ENCODE assay signal across 15 cellular contexts in the genomic region with DNA sequence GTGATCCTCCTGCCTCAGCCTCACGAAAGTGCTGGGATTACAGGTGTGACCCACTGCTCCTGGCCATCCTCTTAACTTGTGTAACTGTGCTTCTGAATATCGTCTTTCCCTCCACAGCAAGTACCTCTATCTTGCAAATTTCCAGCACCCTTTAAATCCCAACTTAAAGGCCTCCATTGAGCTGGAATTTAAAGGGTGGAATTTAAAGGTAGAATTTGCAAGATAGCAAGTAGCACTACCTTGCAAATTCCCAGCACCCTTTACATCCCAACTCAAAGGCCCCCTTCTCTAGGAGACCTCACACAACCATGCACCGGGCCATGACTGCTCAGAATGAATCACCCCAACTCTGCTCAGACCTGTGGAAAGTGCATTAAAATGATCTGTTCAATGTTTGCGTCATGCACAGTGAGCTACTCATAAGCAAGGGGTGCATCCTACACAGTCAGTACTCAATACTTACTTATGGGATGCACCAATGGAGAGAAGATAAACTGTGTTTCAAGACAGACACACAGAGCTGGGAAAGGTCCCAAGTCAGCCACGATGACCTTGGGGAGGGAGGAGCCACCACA. TPM values are rescaled to one million over a fixed set of nuclear protein-coding genes. Genes with fewer than 3 reads are reported as not detected.
DNase-seq lines count a peak whose midpoint lies in the region; ATAC-seq and TF ChIP-seq lines count a peak whose summit lies in the region.
"Had no signal": no experiment of that assay in that cellular context is flagged by ENCODE, and none has a peak within 500 bp of the region (broad histone marks: within the 10 kb centered on the region; RNA-seq: fewer than 3 reads in every experiment).

No MANE protein-coding gene starts in this region.

- 51% methylated on average over 3 of the region's 5 CpGs for WGBS in right lobe of liver (ENCODE audit: insufficient coverage, low coverage, low lambda C conversion rate, missing lambda C conversion rate)

- H3K4me1 ChIP-seq in GM23338 (ENCODE audit: insufficient read depth) (peaks cover 21% of the 10 kb centered on the region), right lobe of liver (no peaks in the 10 kb centered on the region)
- H3K4me1 ChIP-seq: Peyer's patch had no signal

- intact Hi-C loops in right lobe of liver (cut with DNase I), result no loop called here
- intact Hi-C loops in posterior cingulate gyrus (cut with DNase I), result no loop called here

- POLR2A ChIA-PET in WTC11 (lab: Charles Lee), result no interaction called here

- no peaks in the 10 kb centered on the region for H3K79me2 ChIP-seq in GM23338 (replicated peaks; ENCODE audit: insufficient read depth)

- no peak overlapping the region for H3K4me3 Mint-ChIP-seq in GM23338
- H3K4me3 Mint-ChIP-seq in WTC11, result no peak overlapping the region
- H3K4me3 Mint-ChIP-seq in nephron progenitor cell, result no peak overlapping the region

- H2AFZ ChIP-seq in GM23338, result peak overlapping the region; percentile 90

- ATAC-seq in GM23338 (peak; percentile 86), WTC11 (peak; percentile 79), HG03135 (IDR thresholded peaks at IDR 0.05; ENCODE audit: unreplicated experiment) (no peak), right lobe of liver (no peak)

- H3K27me3 ChIP-seq in GM23338 (ENCODE audit: insufficient read depth) (no peaks in the 10 kb centered on the region), right lobe of liver (no peaks in the 10 kb centered on the region)
- H3K27me3 ChIP-seq: Peyer's patch had no signal

- H3K27me3 Mint-ChIP-seq in GM23338 (ENCODE audit: insufficient read depth, low read depth, poor library complexity) (peaks cover 5% of the 10 kb centered on the region), WTC11 (ENCODE audit: low read depth) (no peaks in the 10 kb centered on the region; the same call in 1 of the 2 replicates), nephron progenitor cell (ENCODE audit: low read depth, poor library complexity) (no peaks in the 10 kb centered on the region)

- H3K9me2 ChIP-seq in GM23338 (ENCODE audit: insufficient read depth), result no peaks in the 10 kb centered on the region

- TF ChIP-seq CTCF in GM23338 (conservative IDR thresholded peaks at IDR 0.05; ENCODE audit: low read depth in 2 of 2) (no peak), WTC11 (IDR thresholded peaks at IDR 0.05) (no peak), nephron progenitor cell (IDR thresholded peaks at IDR 0.05) (no peak), right lobe of liver (IDR thresholded peaks at IDR 0.05) (no peak)

- H3K36me3 ChIP-seq in GM23338 (ENCODE audit: insufficient read depth) (no peaks in the 10 kb centered on the region), right lobe of liver (no peaks in the 10 kb centered on the region)
- H3K36me3 ChIP-seq: Peyer's patch had no signal

- CTCF ChIA-PET in WTC11 (lab: Charles Lee), result interaction anchor here (1.1 to 1.8 kb wide), 4 partner anchors 12 to 117 kb away, joined by 3 to 7 read pairs (median 6); no protein-coding TSS in a partner anchor

- H3K9me3 ChIP-seq in right lobe of liver, result no peaks in the 10 kb centered on the region
- H3K9me3 ChIP-seq: Peyer's patch had no signal

- H3K27ac Mint-ChIP-seq in GM23338 (no peak overlapping the region), WTC11 (peak overlapping the region; percentile 47), nephron progenitor cell (peak overlapping the region; percentile 48)

- H3K4me1 Mint-ChIP-seq in GM23338 (peaks cover 26% of the 10 kb centered on the region), WTC11 (peaks cover 43% of the 10 kb centered on the region), nephron progenitor cell (peaks cover 14% of the 10 kb centered on the region)

- DNase-seq in GM23338 (ENCODE audit: low spot score) (peak; percentile 60), WTC11 (ENCODE audit: low spot score) (no peak), epithelial cell of prostate (ENCODE audit: low read depth, low spot score) (no peak), nephron progenitor cell (no peak), MV-4-11 (lab: John Stamatoyannopoulos, UW) (no peak), right lobe of liver (no peak), posterior cingulate gyrus (no peak)
- DNase-seq: 8988T, MM.1S, NCI-H1105 treated with DMSO at 0.1 percent for 48 hours, NCI-H187 treated with DMSO at 0.1 percent for 48 hours, NCI-H2171, NCI-H82 had no signal

- peak overlapping the region; percentile 65 for H3K4me2 ChIP-seq in GM23338

- H3K9me3 Mint-ChIP-seq in GM23338 (peaks cover 13% of the 10 kb centered on the region), WTC11 (peaks cover 20% of the 10 kb centered on the region), nephron progenitor cell (peaks cover 6% of the 10 kb centered on the region)

- H3K4me3 ChIP-seq in GM23338 (no peak overlapping the region), right lobe of liver (no peak overlapping the region)
- H3K4me3 ChIP-seq: Peyer's patch had no signal

- TF ChIP-seq POLR2A in right lobe of liver (IDR thresholded peaks at IDR 0.05), result no peak

- H3K27ac ChIP-seq in GM23338 (ENCODE audit: low read depth), result no peak overlapping the region
- peak overlapping the region; percentile 52 for H3K27ac ChIP-seq in epithelial cell of prostate
- H3K27ac ChIP-seq in right lobe of liver, result no peak overlapping the region

- H3F3A ChIP-seq in GM23338 (replicated peaks; ENCODE audit: low read depth), result 0 out of 2 replicates have a peak, but pooled peaks cover 7% of the 10 kb centered on the region

- no peaks in the 10 kb centered on the region for H3K36me3 Mint-ChIP-seq in GM23338 (ENCODE audit: low read depth)
- 0 out of 2 replicates have a peak, but pooled peaks cover 7% of the 10 kb centered on the region for H3K36me3 Mint-ChIP-seq in WTC11
- no peaks in the 10 kb centered on the region for H3K36me3 Mint-ChIP-seq in nephron progenitor cell (ENCODE audit: low read depth)

- H4K20me1 ChIP-seq in GM23338 (replicated peaks; ENCODE audit: insufficient read depth), result no peaks in the 10 kb centered on the region

TF ChIP-seq in GM23338, 12 proteins besides CTCF, POLR2A, EP300 and RAD21 (continues in another document):
- TF ChIP-seq JUNB (IDR thresholded peaks at IDR 0.05; ENCODE audit: unreplicated experiment) (no peak), CREB1 (CRISPR knock-in tag; IDR thresholded peaks at IDR 0.05; ENCODE audit: low read depth) (no peak), EZH2phosphoT487 (IDR thresholded peaks at IDR 0.05; ENCODE audit: unreplicated experiment) (no peak), NANOG (IDR thresholded peaks at IDR 0.05; ENCODE audit: borderline replicate concordance) (no peak)

TF ChIP-seq in WTC11, 78 proteins besides CTCF, POLR2A, EP300 and RAD21:
- no peak for TF ChIP-seq JUN (CRISPR knock-in tag; IDR thresholded peaks at IDR 0.05)
TF ChIP-seq in WTC11: peak in this region for 0.

RNA-seq across cellular contexts. Expression of a gene that starts 17.8 kb away (rescaled TPM):
- total RNA-seq in GM23338 (2014; rRNA removed; shearing (Covaris generic)), result 5.1 and 10.0 TPM in 2 replicates
- 2.1 and 2.2 TPM in 2 replicates for polyA plus RNA-seq in GM23338 (2016; fragmentation: Nextera tagmentation; extraction: Ambion mirVana)
- 9.3 to 10.5 TPM (median 10.0 TPM) in 3 replicates for total RNA-seq in WTC11 (2021)
- 1 to 10 TPM in 2 of 6 experiments, under 1 TPM in 4; 0.07 to 1.4 (median 0.65) TPM for total RNA-seq in right lobe of liver

Comparison
In these comparisons a context has a peak if more than half of its experiments do, and no peak if none do; other contexts are left out.
1. ATAC-seq: peak in GM23338 (single experiment) and WTC11 (single experiment); none in HG03135 (single experiment) and right lobe of liver (0 of 4).